In the genomic region with DNA sequence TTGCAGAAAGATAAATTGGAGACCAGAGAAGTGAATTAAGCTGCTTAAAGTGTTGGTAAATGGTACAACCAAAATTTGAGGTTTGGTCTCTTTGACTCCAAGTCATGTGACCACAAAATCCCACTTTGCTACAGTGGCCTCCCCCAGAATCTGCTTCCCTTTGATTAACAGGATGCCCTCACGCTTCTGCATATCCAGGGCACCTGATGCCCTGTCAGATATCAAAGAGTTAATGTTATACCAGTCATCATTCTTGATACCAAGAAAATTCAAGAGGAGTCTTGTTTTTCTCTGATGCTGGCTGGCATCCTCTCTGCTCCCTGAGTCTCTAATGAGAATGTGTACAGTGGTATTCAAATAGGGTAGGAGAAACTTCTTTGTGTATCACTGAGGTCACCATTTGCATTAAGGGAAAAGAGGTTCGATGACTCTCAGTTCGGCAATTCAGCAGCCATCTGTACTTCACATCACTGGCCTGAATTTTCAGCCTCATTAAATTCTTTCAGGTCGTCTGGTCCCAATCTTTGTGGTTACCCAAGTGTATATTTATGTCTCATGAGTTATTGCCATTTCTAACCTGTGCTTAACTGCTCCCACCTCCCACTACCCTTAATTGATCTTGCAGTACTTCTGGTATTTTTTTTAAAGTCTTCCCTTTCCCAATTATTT, we compare ENCODE assay signal across 16 cellular contexts.
DNase-seq lines count a peak whose midpoint lies in the region; ATAC-seq, FAIRE-seq and TF ChIP-seq lines count a peak whose summit lies in the region.
"Had no signal": no experiment of that assay in that cellular context is flagged by ENCODE, and none has a peak within 500 bp of the region (broad histone marks: within the 10 kb centered on the region; RNA-seq: fewer than 3 reads in every experiment).

No MANE protein-coding gene starts in this region.

- no peaks in the 10 kb centered on the region; the same call in 1 of the 2 replicates for H3K27me3 Mint-ChIP-seq in WTC11 (ENCODE audit: low read depth)
- no peaks in the 10 kb centered on the region for H3K27me3 Mint-ChIP-seq in activated CD8-positive, alpha-beta T cell treated with anti-CD3 and anti-CD28 coated beads for 36 hours

- H2BK20ac ChIP-seq in H1 (ENCODE audit: low read length): no peak overlapping the region

- H3K27me3 ChIP-seq in H1 (replicated peaks in 1 of 4; ENCODE audit: control insufficient read depth in 3 of 4, extremely low read depth in 1 of 4, insufficient read depth in 3 of 4, low read length in 3 of 4) (no peaks in the 10 kb centered on the region), mammary epithelial cell (ENCODE audit: insufficient read depth, low read length) (no peaks in the 10 kb centered on the region)

- TF ChIP-seq RAD21 in H1 (IDR thresholded peaks at IDR 0.05 in 1 of 2, conservative IDR thresholded peaks at IDR 0.05 in 1 of 2; ENCODE audit: low read depth in 2 of 2, low read length in 2 of 2): no peak

- no peak overlapping the region for H2BK12ac ChIP-seq in H1 (ENCODE audit: low read depth, low read length)

- H3K4me1 Mint-ChIP-seq in WTC11: peaks cover 86% of the 10 kb centered on the region
- H3K4me1 Mint-ChIP-seq in activated CD8-positive, alpha-beta T cell treated with anti-CD3 and anti-CD28 coated beads for 36 hours (ENCODE audit: low read depth): no peaks in the 10 kb centered on the region
- H3K4me1 Mint-ChIP-seq: CD14-positive monocyte had no signal

- H3K56ac ChIP-seq in H1 (replicated peaks; ENCODE audit: insufficient read length, low read depth, low read length): no peak overlapping the region

- ATAC-seq in HG02588 (IDR thresholded peaks at IDR 0.05; ENCODE audit: unreplicated experiment) (peak; percentile 66), WTC11 (peak; percentile 6)
- ATAC-seq in activated CD8-positive, alpha-beta T cell treated with anti-CD3 and anti-CD28 coated beads for 36 hours: no peak
- ATAC-seq: A549; CD8-positive, alpha-beta T cell; HepG2 had no signal

- H3K4me3 ChIP-seq in H1 (ENCODE audit: extremely low read depth in 1 of 4, insufficient read depth in 2 of 4, low read depth in 3 of 4, low read length in 4 of 4) (no peak overlapping the region), mammary epithelial cell (replicated peaks in 1 of 3; ENCODE audit: insufficient read depth in 1 of 3, low read depth in 2 of 3, low read length in 3 of 3) (no peak overlapping the region)
- H3K4me3 ChIP-seq: A549, GM23248, HAP-1 had no signal

- peaks cover 0 to 21% of the 10 kb centered on the region in 2 experiments; a peak in 3 of 4 replicates for H3K79me2 ChIP-seq in H1 (ENCODE audit: control insufficient read depth in 1 of 2, insufficient read depth in 2 of 2, low read length in 2 of 2)
- H3K79me2 ChIP-seq in mammary epithelial cell (ENCODE audit: insufficient read depth, low read length): no peaks in the 10 kb centered on the region

- DNase-seq in WTC11 (ENCODE audit: low spot score) (no peak), H1 (ENCODE audit: low read depth in 1 of 2, low spot score in 2 of 2) (no peak), retina (peak; percentile 9), T-helper 2 cell (no peak), cardiac septum (ENCODE audit: low spot score) (no peak), mammary epithelial cell (no peak)
- DNase-seq in activated CD8-positive, alpha-beta T cell treated with anti-CD3 and anti-CD28 coated beads for 36 hours: no peak
- DNase-seq: CD8-positive, alpha-beta T cell; COR-L47; GF-D8; GM23248 had no signal

- no peak overlapping the region for H2BK120ac ChIP-seq in H1 (replicated peaks; ENCODE audit: low read depth, low read length)

- H3K9me3 ChIP-seq in H1 (ENCODE audit: insufficient read depth in 2 of 2, low read depth in 1 of 2, low read length in 1 of 2): no peaks in the 10 kb centered on the region
- H3K9me3 ChIP-seq in mammary epithelial cell (replicated peaks; ENCODE audit: insufficient read depth, low read length): no peaks in the 10 kb centered on the region
- H3K9me3 ChIP-seq: A549, HAP-1 had no signal

- in situ Hi-C loops in mammary epithelial cell (cut with MboI; ENCODE audit: low sequenced_read_pairs in 2 of 2): no loop called here

- no peak for FAIRE-seq in H1 (lab: Jason Lieb, UNC)
- FAIRE-seq: A549, HepG2 had no signal

- H4K20me1 ChIP-seq in H1 (replicated peaks in 1 of 2; ENCODE audit: control insufficient read depth in 1 of 2, insufficient read depth in 2 of 2, low read length in 2 of 2) (peaks cover 9 to 19% of the 10 kb centered on the region in 2 experiments), mammary epithelial cell (ENCODE audit: insufficient read depth, low read length) (no peaks in the 10 kb centered on the region)

- no peak overlapping the region for H2BK15ac ChIP-seq in H1 (ENCODE audit: low read length)

- peaks cover 0 to 18% (median 6%) of the 10 kb centered on the region in 4 experiments; a peak in 3 of 7 replicates for H3K4me1 ChIP-seq in H1 (replicated peaks in 1 of 4; ENCODE audit: control insufficient read depth in 3 of 4, insufficient read depth in 4 of 4, low read length in 3 of 4)
- no peaks in the 10 kb centered on the region for H3K4me1 ChIP-seq in mammary epithelial cell (ENCODE audit: insufficient read depth, low read length)
- H3K4me1 ChIP-seq: A549, HAP-1 had no signal

- peaks cover 67% of the 10 kb centered on the region for H3K36me3 Mint-ChIP-seq in WTC11
- no peaks in the 10 kb centered on the region for H3K36me3 Mint-ChIP-seq in activated CD8-positive, alpha-beta T cell treated with anti-CD3 and anti-CD28 coated beads for 36 hours (ENCODE audit: low read depth)
- H3K36me3 Mint-ChIP-seq: CD14-positive monocyte had no signal

- peak overlapping the region; percentile 98 for H3K27ac Mint-ChIP-seq in WTC11
- H3K27ac Mint-ChIP-seq in activated CD8-positive, alpha-beta T cell treated with anti-CD3 and anti-CD28 coated beads for 36 hours: no peak overlapping the region
- H3K27ac Mint-ChIP-seq: CD14-positive monocyte; CD8-positive, alpha-beta T cell had no signal

- WGBS in H1 (ENCODE audit: extremely low coverage in 1 of 2, insufficient coverage in 1 of 2, insufficient read length in 1 of 2, insufficient replicate concordance in 2 of 2, low coverage in 1 of 2, low lambda C conversion rate in 2 of 2, missing lambda C conversion rate in 1 of 2), 2 experiments: 75% methylated on average over 4 of the region's 4 CpGs; no CpG with 5 or more reads in 1 of the 2 experiments
- WGBS in mammary epithelial cell (ENCODE audit: low coverage, missing lambda C conversion rate): 75% methylated on average over 4 of the region's 4 CpGs

- no peak overlapping the region for H4K8ac ChIP-seq in H1 (ENCODE audit: extremely low read depth, insufficient read depth, low read length)

- H3K18ac ChIP-seq in H1 (ENCODE audit: extremely low read depth, low read length): no peak overlapping the region

- no peak overlapping the region for H3K9ac ChIP-seq in H1 (replicated peaks in 1 of 4; ENCODE audit: extremely low read depth in 1 of 4, low read depth in 3 of 4, low read length in 3 of 4)
- no peak overlapping the region for H3K9ac ChIP-seq in mammary epithelial cell (ENCODE audit: insufficient read depth, low read length)
- H3K9ac ChIP-seq: GM23248 had no signal

- H3K4me3 Mint-ChIP-seq in WTC11: no peak overlapping the region
- no peak overlapping the region for H3K4me3 Mint-ChIP-seq in activated CD8-positive, alpha-beta T cell treated with anti-CD3 and anti-CD28 coated beads for 36 hours
- H3K4me3 Mint-ChIP-seq: CD14-positive monocyte; CD8-positive, alpha-beta T cell had no signal

- H4K5ac ChIP-seq in H1 (ENCODE audit: insufficient read length, low read depth, low read length): no peak overlapping the region

- H3K23me2 ChIP-seq in H1 (ENCODE audit: low read depth, low read length): no peaks in the 10 kb centered on the region; the same call in 1 of the 2 replicates

- H3K23ac ChIP-seq in H1 (ENCODE audit: insufficient read length): no peak overlapping the region

- no TSS peak for BruUV-seq in mammary epithelial cell (replicated peaks; lab: Mats Ljungman, UMichigan)

- no peak overlapping the region for H2BK5ac ChIP-seq in H1 (ENCODE audit: low read depth, low read length)

- dilution Hi-C loops in mammary epithelial cell (cut with HindIII; ENCODE audit: low sequenced_read_pairs): no loop called here

- TF ChIP-seq CTCF in WTC11 (IDR thresholded peaks at IDR 0.05) (no peak), H1 (IDR thresholded peaks at IDR 0.05; ENCODE audit: control extremely low read depth in 1 of 3, insufficient read depth in 1 of 3, low read depth in 1 of 3, low read length in 3 of 3) (no peak), mammary epithelial cell (conservative IDR thresholded peaks at IDR 0.05 in 1 of 2, IDR thresholded peaks at IDR 0.05 in 1 of 2; ENCODE audit: extremely low read depth in 1 of 2, insufficient read depth in 1 of 2, low read depth in 1 of 2, low read length in 2 of 2) (no peak)
- no peak for TF ChIP-seq CTCF in activated CD8-positive, alpha-beta T cell treated with anti-CD3 and anti-CD28 coated beads for 36 hours (IDR thresholded peaks at IDR 0.05)

- no peak overlapping the region for H3K4ac ChIP-seq in H1 (replicated peaks; ENCODE audit: insufficient read length, low read depth, low read length)

- no peak overlapping the region for H4K91ac ChIP-seq in H1 (replicated peaks; ENCODE audit: insufficient read length, low read length)

- no peak overlapping the region for H3K27ac ChIP-seq in H1 (ENCODE audit: low read depth, low read length)
- H3K27ac ChIP-seq in mammary epithelial cell (ENCODE audit: insufficient read depth, low read depth, low read length): no peak overlapping the region
- H3K27ac ChIP-seq: A549, GM23248 had no signal

- no peaks in the 10 kb centered on the region for H3K9me3 Mint-ChIP-seq in WTC11
- no peaks in the 10 kb centered on the region for H3K9me3 Mint-ChIP-seq in activated CD8-positive, alpha-beta T cell treated with anti-CD3 and anti-CD28 coated beads for 36 hours
- H3K9me3 Mint-ChIP-seq: CD8-positive, alpha-beta T cell had no signal

- peaks cover 9% of the 10 kb centered on the region; the same call in 1 of the 2 replicates for H3K79me1 ChIP-seq in H1 (ENCODE audit: low read depth, low read length)

- POLR2A ChIA-PET in WTC11 (lab: Charles Lee): interaction anchor here (0.7 to 2.7 kb wide), 6 partner anchors 8 to 95 kb away, joined by 3 to 13 read pairs (median 4); no protein-coding TSS in a partner anchor
- POLR2A ChIA-PET in H1 (lab: Charles Lee; ENCODE audit: partially characterized antibody): interaction anchor here (0.8 to 13.3 kb wide), 20 partner anchors 14 to 126 kb away, joined by 3 to 208 read pairs (median 4); a partner anchor contains a TSS
- POLR2A ChIA-PET in activated CD8-positive, alpha-beta T cell treated with anti-CD3 and anti-CD28 coated beads for 36 hours (lab: Charles Lee): no interaction called here

- H3K14ac ChIP-seq in H1 (ENCODE audit: insufficient read length): no peak overlapping the region

- TF ChIP-seq POLR2A in H1 (IDR thresholded peaks at IDR 0.05; ENCODE audit: control extremely low read depth in 1 of 2, low read depth in 2 of 2, low read length in 2 of 2): peak; percentile 47 to 83

- H2AFZ ChIP-seq in H1 (ENCODE audit: low read length) (no peak overlapping the region), mammary epithelial cell (ENCODE audit: low read depth, low read length) (no peak overlapping the region)
- H2AFZ ChIP-seq: GM23248 had no signal

- CTCF ChIA-PET in WTC11 (lab: Charles Lee) (interaction anchor here (1.7 kb wide), 1 partner anchor 91 kb away, joined by 7 read pairs; no protein-coding TSS in a partner anchor), H1 (lab: Charles Lee; ENCODE audit: partially characterized antibody) (interaction anchor here (0.6 to 1.1 kb wide), 4 partner anchors 8 to 341 kb away, joined by 3 to 4 read pairs (median 4); no protein-coding TSS in a partner anchor), mammary epithelial cell (lab: Charles Lee; ENCODE audit: low non-redundant PET) (no interaction called here)
- CTCF ChIA-PET in activated CD8-positive, alpha-beta T cell treated with anti-CD3 and anti-CD28 coated beads for 36 hours (lab: Charles Lee): no interaction called here

- intact Hi-C loops in cardiac septum (cut with DNase I): no loop called here
- intact Hi-C loops in mammary epithelial cell (cut with micrococcal nuclease): no loop called here
- intact Hi-C loops in activated CD8-positive, alpha-beta T cell treated with anti-CD3 and anti-CD28 coated beads for 36 hours (cut with micrococcal nuclease): no loop called here

- H2AK5ac ChIP-seq in H1 (ENCODE audit: low read depth, low read length): no peak overlapping the region

- H3K36me3 ChIP-seq in H1 (ENCODE audit: control insufficient read depth in 2 of 4, insufficient read depth in 4 of 4, low read length in 3 of 4): peaks cover 19 to 78% (median 37%) of the 10 kb centered on the region in 4 experiments
- H3K36me3 ChIP-seq in mammary epithelial cell (ENCODE audit: insufficient read depth, low read length): no peaks in the 10 kb centered on the region
- H3K36me3 ChIP-seq: HAP-1 had no signal

- H3K4me2 ChIP-seq in H1 (ENCODE audit: insufficient read depth in 1 of 2, low read depth in 2 of 2, low read length in 2 of 2): no peak overlapping the region; a peak in 1 of 4 replicates
- H3K4me2 ChIP-seq in mammary epithelial cell (ENCODE audit: insufficient read depth, low read depth, low read length): no peak overlapping the region
- H3K4me2 ChIP-seq: A549 had no signal

- TF ChIP-seq EP300 in H1 (IDR thresholded peaks at IDR 0.05; ENCODE audit: borderline replicate concordance in 1 of 2, low read depth in 2 of 2, low read length in 2 of 2): no peak

Comparison
In these comparisons a context has a peak if more than half of its experiments do, and no peak if none do; other contexts are left out.
1. CTCF ChIA-PET loops: an anchor here in WTC11 (1.7 kb wide) and H1 (0.6 to 1.1 kb wide); none called in mammary epithelial cell and activated CD8-positive, alpha-beta T cell treated with anti-CD3 and anti-CD28 coated beads for 36 hours.